In genomic region chr15:32352748-32353147, GRCh38 we compare ENCODE assay signal across 1 cellular context. TPM values are rescaled to one million over a fixed set of nuclear protein-coding genes. Genes with fewer than 3 reads are reported as not detected.
"Had no signal": no experiment of that assay in that cellular context is flagged by ENCODE, and none has a peak within 500 bp of the region (broad histone marks: within the 10 kb centered on the region; RNA-seq: fewer than 3 reads in every experiment).

No MANE protein-coding gene starts in this region.

RNA-seq across cellular contexts. Expression of gene GOLGA8K, which starts 50.3 kb away (rescaled TPM):
- total RNA-seq: Peyer's patch had no signal
